Comparison of ENCODE assay signal across 1 cellular context in genomic region chr4:148151797-148152196, GRCh38.
TF ChIP-seq lines count a peak whose summit lies in the region.

No MANE protein-coding gene starts in this region.

TF ChIP-seq in GM23338, 12 proteins besides CTCF, POLR2A, EP300 and RAD21 (continued from another document):
- TF ChIP-seq ETS1 (IDR thresholded peaks at IDR 0.05) (no peak), NANOG (IDR thresholded peaks at IDR 0.05; ENCODE audit: borderline replicate concordance) (no peak), REST (IDR thresholded peaks at IDR 0.05; ENCODE audit: unreplicated experiment) (no peak), STAT1 (IDR thresholded peaks at IDR 0.05; ENCODE audit: unreplicated experiment) (no peak)
